In the genomic region with DNA sequence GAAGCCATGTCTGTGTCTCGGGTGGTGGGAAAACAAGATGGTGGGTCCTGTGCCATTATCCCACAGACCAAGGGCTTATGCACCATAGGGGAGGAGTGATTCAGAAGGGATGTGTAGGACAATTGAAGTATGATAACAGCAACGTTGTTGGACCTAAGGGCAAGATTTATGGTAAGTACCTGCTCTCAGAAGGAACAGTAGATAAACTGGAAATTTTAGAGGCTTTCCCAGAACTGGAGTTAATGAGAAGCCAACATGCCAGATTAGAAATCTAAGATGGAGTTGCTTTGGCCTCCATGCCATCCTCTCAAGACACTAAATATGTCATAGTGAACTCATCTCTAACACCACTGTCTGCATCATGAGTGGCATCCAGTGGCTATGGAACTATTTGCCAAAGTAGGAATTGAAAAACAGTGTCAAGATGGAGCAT, we compare ENCODE assay signal across 18 cellular contexts.
DNase-seq lines count a peak whose midpoint lies in the region; ATAC-seq, FAIRE-seq and TF ChIP-seq lines count a peak whose summit lies in the region.
"Had no signal": no experiment of that assay in that cellular context is flagged by ENCODE, and none has a peak within 500 bp of the region (broad histone marks: within the 10 kb centered on the region; RNA-seq: fewer than 3 reads in every experiment).

No MANE protein-coding gene starts in this region.

- H3K9me3 Mint-ChIP-seq in nephron progenitor cell = peaks cover 22% of the 10 kb centered on the region

- ATAC-seq in sciatic nerve = peak; percentile 20

- H3K27ac Mint-ChIP-seq in nephron progenitor cell = no peak overlapping the region
- H3K27ac Mint-ChIP-seq: CD4-positive, alpha-beta memory T cell had no signal

- peaks cover 7 to 21% (median 16%) of the 10 kb centered on the region in 5 donors for H3K4me1 ChIP-seq in subcutaneous abdominal adipose tissue (ENCODE audit: control insufficient read depth in 5 of 5, insufficient read depth in 5 of 5, low read length in 5 of 5)
- H3K4me1 ChIP-seq: HAP-1 had no signal

- H3K9me3 ChIP-seq in subcutaneous abdominal adipose tissue (ENCODE audit: control insufficient read depth in 5 of 5, low read length in 5 of 5) = no peaks in the 10 kb centered on the region

- no peaks in the 10 kb centered on the region for H3K27me3 ChIP-seq in bronchial epithelial cell (ENCODE audit: control insufficient read depth, insufficient read depth, low read length)
- H3K27me3 ChIP-seq in subcutaneous abdominal adipose tissue (ENCODE audit: control insufficient read depth in 5 of 5, insufficient read depth in 4 of 5, low read length in 5 of 5) = no peaks in the 10 kb centered on the region

- H3K27ac ChIP-seq in subcutaneous abdominal adipose tissue (ENCODE audit: low read depth, low read length) = peak overlapping the region; percentile 84
- H3K27ac ChIP-seq: GM23248 had no signal

- intact Hi-C loops in sciatic nerve (cut with DNase I) = no loop called here

- H3K4me1 Mint-ChIP-seq in nephron progenitor cell = no peaks in the 10 kb centered on the region
- H3K4me1 Mint-ChIP-seq: CD4-positive, alpha-beta memory T cell had no signal

- no peak overlapping the region for H3K9ac ChIP-seq in subcutaneous abdominal adipose tissue (ENCODE audit: low read length in 5 of 5)
- H3K9ac ChIP-seq: GM23248 had no signal

- H3K4me3 ChIP-seq in bronchial epithelial cell (ENCODE audit: low read depth, low read length) (no peak overlapping the region), subcutaneous abdominal adipose tissue (ENCODE audit: low read depth in 1 of 5, low read length in 5 of 5) (peak overlapping the region in 1 of 5 donors; percentile 13)
- H3K4me3 ChIP-seq: GM23248, HAP-1 had no signal

- no peak for DNase-seq in GM19239 (ENCODE audit: insufficient read length, low spot score)
- no peak for DNase-seq in bronchial epithelial cell (ENCODE audit: low read depth)
- DNase-seq in sciatic nerve (ENCODE audit: low spot score) = no peak
- DNase-seq in kidney tubule cell (ENCODE audit: low spot score) = no peak
- DNase-seq in nephron progenitor cell = no peak
- DNase-seq in NCI-H748 (lab: John Stamatoyannopoulos, UW; ENCODE audit: unreplicated experiment) = no peak
- DNase-seq in SK-N-DZ (ENCODE audit: low spot score) = no peak
- DNase-seq: C1 segment of cervical spinal cord; Calu3; CD4-positive, alpha-beta memory T cell; COR-L47; DMS53; DMS79 treated with DMSO at 0.1 percent for 48 hours; GF-D8; GM23248 had no signal

- H3K36me3 ChIP-seq in bronchial epithelial cell (ENCODE audit: control insufficient read depth, insufficient read depth, low read length) (no peaks in the 10 kb centered on the region), subcutaneous abdominal adipose tissue (ENCODE audit: control insufficient read depth in 5 of 5, insufficient read depth in 5 of 5, low read length in 5 of 5) (no peaks in the 10 kb centered on the region)
- H3K36me3 ChIP-seq: HAP-1 had no signal

- H3K27me3 Mint-ChIP-seq in nephron progenitor cell (ENCODE audit: low read depth, poor library complexity) = no peaks in the 10 kb centered on the region

- no peak overlapping the region for H3K4me3 Mint-ChIP-seq in nephron progenitor cell
- H3K4me3 Mint-ChIP-seq: CD4-positive, alpha-beta memory T cell had no signal

- peaks cover 16% of the 10 kb centered on the region for H3K36me3 Mint-ChIP-seq in nephron progenitor cell (ENCODE audit: low read depth)
- H3K36me3 Mint-ChIP-seq: CD4-positive, alpha-beta memory T cell had no signal

- FAIRE-seq in GM19239 (lab: Jason Lieb, UNC) (peak; percentile 4), bronchial epithelial cell (lab: Jason Lieb, UNC) (peak; percentile 79)
- FAIRE-seq: H54 had no signal

- TF ChIP-seq CTCF in bronchial epithelial cell (IDR thresholded peaks at IDR 0.05; ENCODE audit: insufficient read depth, low read length, severe bottlenecking) (no peak), nephron progenitor cell (IDR thresholded peaks at IDR 0.05) (no peak)
